1 cellular context compared by ENCODE assay signal in the genomic region with DNA sequence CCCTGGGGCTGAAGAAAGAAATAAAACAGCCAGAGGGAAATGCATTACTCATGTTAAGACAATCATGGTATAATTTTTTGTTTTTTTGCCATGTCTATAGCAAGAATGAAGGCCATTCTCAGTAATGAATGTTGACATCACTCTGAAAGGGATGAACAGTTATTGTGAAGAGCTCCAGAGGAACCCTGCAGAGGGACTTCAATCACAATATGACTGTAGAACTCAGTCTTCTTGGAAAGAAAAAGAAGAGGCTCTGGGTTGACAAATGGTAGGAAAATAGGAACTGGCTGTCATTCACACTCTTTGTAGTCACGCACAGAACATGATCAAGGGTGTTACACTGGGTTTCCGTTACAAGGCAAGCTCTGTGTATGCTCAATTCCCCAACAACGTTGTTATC.
A peak's percentile ranks its signal among the peaks of the same experiment; 100 is the strongest.
TF ChIP-seq lines count a peak whose summit lies in the region.

No MANE protein-coding gene starts in this region.

TF ChIP-seq in neural cell, 6 proteins besides CTCF, POLR2A, EP300 and RAD21:
- TF ChIP-seq, protein P1, sequence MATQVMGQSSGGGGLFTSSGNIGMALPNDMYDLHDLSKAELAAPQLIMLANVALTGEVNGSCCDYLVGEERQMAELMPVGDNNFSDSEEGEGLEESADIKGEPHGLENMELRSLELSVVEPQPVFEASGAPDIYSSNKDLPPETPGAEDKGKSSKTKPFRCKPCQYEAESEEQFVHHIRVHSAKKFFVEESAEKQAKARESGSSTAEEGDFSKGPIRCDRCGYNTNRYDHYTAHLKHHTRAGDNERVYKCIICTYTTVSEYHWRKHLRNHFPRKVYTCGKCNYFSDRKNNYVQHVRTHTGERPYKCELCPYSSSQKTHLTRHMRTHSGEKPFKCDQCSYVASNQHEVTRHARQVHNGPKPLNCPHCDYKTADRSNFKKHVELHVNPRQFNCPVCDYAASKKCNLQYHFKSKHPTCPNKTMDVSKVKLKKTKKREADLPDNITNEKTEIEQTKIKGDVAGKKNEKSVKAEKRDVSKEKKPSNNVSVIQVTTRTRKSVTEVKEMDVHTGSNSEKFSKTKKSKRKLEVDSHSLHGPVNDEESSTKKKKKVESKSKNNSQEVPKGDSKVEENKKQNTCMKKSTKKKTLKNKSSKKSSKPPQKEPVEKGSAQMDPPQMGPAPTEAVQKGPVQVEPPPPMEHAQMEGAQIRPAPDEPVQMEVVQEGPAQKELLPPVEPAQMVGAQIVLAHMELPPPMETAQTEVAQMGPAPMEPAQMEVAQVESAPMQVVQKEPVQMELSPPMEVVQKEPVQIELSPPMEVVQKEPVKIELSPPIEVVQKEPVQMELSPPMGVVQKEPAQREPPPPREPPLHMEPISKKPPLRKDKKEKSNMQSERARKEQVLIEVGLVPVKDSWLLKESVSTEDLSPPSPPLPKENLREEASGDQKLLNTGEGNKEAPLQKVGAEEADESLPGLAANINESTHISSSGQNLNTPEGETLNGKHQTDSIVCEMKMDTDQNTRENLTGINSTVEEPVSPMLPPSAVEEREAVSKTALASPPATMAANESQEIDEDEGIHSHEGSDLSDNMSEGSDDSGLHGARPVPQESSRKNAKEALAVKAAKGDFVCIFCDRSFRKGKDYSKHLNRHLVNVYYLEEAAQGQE (IDR thresholded peaks at IDR 0.05; ENCODE audit: borderline replicate concordance) = no peak
- peak; percentile 44 for TF ChIP-seq POLR2AphosphoS5 (IDR thresholded peaks at IDR 0.05)
- TF ChIP-seq TAF1 (IDR thresholded peaks at IDR 0.05; ENCODE audit: low read depth) = no peak
- no peak for TF ChIP-seq SMC3 (conservative IDR thresholded peaks at IDR 0.05; ENCODE audit: poor library complexity)
- TF ChIP-seq MXI1 (conservative IDR thresholded peaks at IDR 0.05; ENCODE audit: poor library complexity, severe bottlenecking) = no peak
